8 cellular contexts compared by ENCODE assay signal in the genomic region with DNA sequence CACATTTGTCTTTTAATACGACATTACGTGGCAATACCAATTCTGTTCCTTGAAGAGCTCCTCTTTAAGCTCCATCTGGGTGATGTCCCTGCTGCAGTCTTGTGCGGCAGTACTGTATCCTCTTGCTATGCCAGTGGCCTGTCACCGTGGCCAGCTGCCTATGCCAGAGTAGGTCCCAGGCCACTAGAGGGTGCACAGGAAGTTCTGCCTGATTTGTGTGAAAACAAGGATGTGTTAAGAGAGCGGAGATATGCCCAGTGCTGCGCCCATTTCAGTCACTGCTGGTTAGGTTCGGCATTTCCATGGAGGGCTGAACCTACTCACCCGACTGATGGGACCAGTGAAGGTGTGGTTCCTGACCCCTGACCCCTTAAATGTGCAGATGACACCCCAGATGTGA. TPM values are rescaled to one million over a fixed set of nuclear protein-coding genes. Genes with fewer than 3 reads are reported as not detected.
A peak's percentile ranks its signal among the peaks of the same experiment; 100 is the strongest.
DNase-seq lines count a peak whose midpoint lies in the region; ATAC-seq, FAIRE-seq and TF ChIP-seq lines count a peak whose summit lies in the region.

No MANE protein-coding gene starts in this region.

- no peaks in the 10 kb centered on the region for H3K9me3 Mint-ChIP-seq in astrocyte (ENCODE audit: unreplicated experiment)

- DNase-seq in AG09309 (ENCODE audit: low read depth) (no peak), H54 (ENCODE audit: insufficient read length, low spot score) (no peak), astrocyte (ENCODE audit: low read depth) (no peak), HepG2 (ENCODE audit: low spot score) (peak; percentile 39), NCI-H774 (lab: John Stamatoyannopoulos, UW) (no peak)
- no peak for DNase-seq in stimulated activated naive CD4-positive, alpha-beta T cell treated with Interleukin-2 at 50 U/mL for 16 hours (lab: John Stamatoyannopoulos, UW)
- no peak for DNase-seq in stimulated activated CD4-positive, alpha-beta T cell treated with anti-CD3 and anti-CD28 coated beads, Interleukin-1b, Interleukin-23, amount 100 ng/mL, for 48 hours

- intact Hi-C loops in HepG2 (cut with micrococcal nuclease; ENCODE audit: unreplicated experiment), result no loop called here

- H3K9ac ChIP-seq in astrocyte (ENCODE audit: low read length), result no peak overlapping the region
- H3K9ac ChIP-seq in HepG2 (ENCODE audit: insufficient read depth, low read depth, low read length), result no peak overlapping the region

- no peak for TF ChIP-seq POLR2A in H54 (IDR thresholded peaks at IDR 0.05; ENCODE audit: low read depth, low read length)
- no peak for TF ChIP-seq POLR2A in HepG2 (IDR thresholded peaks at IDR 0.05; ENCODE audit: insufficient read depth in 1 of 2, low read depth in 2 of 2, low read length in 2 of 2)

- no peaks in the 10 kb centered on the region for H3K36me3 ChIP-seq in astrocyte (ENCODE audit: insufficient read depth, low read length)
- peaks cover 6 to 27% of the 10 kb centered on the region in 2 experiments; a peak in 4 of 5 replicates for H3K36me3 ChIP-seq in HepG2 (replicated peaks in 1 of 2; ENCODE audit: control insufficient read depth in 1 of 2, insufficient read depth in 2 of 2, low read length in 2 of 2)

- H3K27ac Mint-ChIP-seq in astrocyte (ENCODE audit: unreplicated experiment), result no peak overlapping the region

- TF ChIP-seq EP300 in HepG2 (IDR thresholded peaks at IDR 0.05; ENCODE audit: low read depth in 2 of 2, low read length in 2 of 2), result no peak
- no peak for TF ChIP-seq EP300 in HepG2 (CRISPR knock-in tag; IDR thresholded peaks at IDR 0.05; ENCODE audit: borderline replicate concordance)

- H3K27me3 Mint-ChIP-seq in astrocyte (ENCODE audit: low read depth, unreplicated experiment), result no peaks in the 10 kb centered on the region

- H3K4me1 Mint-ChIP-seq in astrocyte (ENCODE audit: low read depth, unreplicated experiment), result peaks cover 2% of the 10 kb centered on the region

- TF ChIP-seq CTCF in AG09309 (IDR thresholded peaks at IDR 0.05; ENCODE audit: control insufficient read depth, insufficient read depth, low read depth, low read length, missing control alignments) (peak; percentile 40), astrocyte (IDR thresholded peaks at IDR 0.05; ENCODE audit: insufficient read depth, low read depth, low read length) (peak; percentile 16), HepG2 (CRISPR knock-in tag; IDR thresholded peaks at IDR 0.05) (peak; percentile 69)

- BruUV-seq in HepG2 (replicated peaks; lab: Mats Ljungman, UMichigan), result no TSS peak

- H3K4me1 ChIP-seq in astrocyte (ENCODE audit: insufficient read depth, low read length), result no peaks in the 10 kb centered on the region
- 0 out of 2 replicates have a peak, but pooled peaks cover 9% of the 10 kb centered on the region for H3K4me1 ChIP-seq in HepG2 (ENCODE audit: insufficient read depth, low read length)

- H2AFZ ChIP-seq in astrocyte (ENCODE audit: low read depth, low read length) (no peak overlapping the region), HepG2 (ENCODE audit: low read length) (no peak overlapping the region)

- H3K27ac ChIP-seq in astrocyte (ENCODE audit: low read depth, low read length) (no peak overlapping the region), HepG2 (ENCODE audit: extremely low read length, insufficient read depth, low read length) (no peak overlapping the region)

- H3K4me2 ChIP-seq in astrocyte (ENCODE audit: low read length) (no peak overlapping the region), HepG2 (ENCODE audit: low read depth, low read length) (no peak overlapping the region)

- no peaks in the 10 kb centered on the region for H3K9me3 ChIP-seq in astrocyte (ENCODE audit: insufficient read depth, low read depth, low read length)
- no peaks in the 10 kb centered on the region for H3K9me3 ChIP-seq in HepG2 (ENCODE audit: low read length)

- no peaks in the 10 kb centered on the region for H4K20me1 ChIP-seq in astrocyte (ENCODE audit: insufficient read depth, low read length)
- peaks cover 13% of the 10 kb centered on the region; the same call in 1 of the 2 replicates for H4K20me1 ChIP-seq in HepG2 (ENCODE audit: insufficient read depth, low read length)

- WGBS in HepG2 (ENCODE audit: low lambda C conversion rate), result 94% methylated on average over 8 of the region's 8 CpGs

- no peaks in the 10 kb centered on the region for H3K27me3 ChIP-seq in astrocyte (ENCODE audit: insufficient read depth, low read length)
- H3K27me3 ChIP-seq in HepG2 (ENCODE audit: control insufficient read depth in 1 of 2, insufficient read depth in 2 of 2, low read length in 2 of 2), result no peaks in the 10 kb centered on the region

- H3K36me3 Mint-ChIP-seq in astrocyte (ENCODE audit: low read depth, unreplicated experiment), result peaks cover under 1% of the 10 kb centered on the region

- no peak overlapping the region for H3K4me3 Mint-ChIP-seq in astrocyte (ENCODE audit: unreplicated experiment)

- peak; percentile 97 for ATAC-seq in HepG2
- ATAC-seq in GM21723 (IDR thresholded peaks at IDR 0.05; ENCODE audit: unreplicated experiment), result no peak

- no peaks in the 10 kb centered on the region for H3K79me2 ChIP-seq in astrocyte (ENCODE audit: insufficient read depth, low read length)
- peaks cover 16% of the 10 kb centered on the region for H3K79me2 ChIP-seq in HepG2 (ENCODE audit: insufficient read depth, low read length)

- in situ Hi-C loops in HepG2 (cut with HindIII; ENCODE audit: extremely low pct_ligation_motif_present, low pct_unique_long_range_greater_than_20kb), result no loop called here

- H3K4me3 ChIP-seq in AG09309 (ENCODE audit: control insufficient read depth, low read depth, low read length), result no peak overlapping the region
- no peak overlapping the region for H3K4me3 ChIP-seq in astrocyte (ENCODE audit: insufficient read depth, low read depth, low read length)
- no peak overlapping the region for H3K4me3 ChIP-seq in HepG2 (replicated peaks in 1 of 3; ENCODE audit: insufficient read depth in 1 of 3, low read depth in 2 of 3, low read length in 3 of 3)

- FAIRE-seq in H54 (lab: Jason Lieb, UNC) (peak; percentile 15), astrocyte (lab: Jason Lieb, UNC) (no peak), HepG2 (lab: Jason Lieb, UNC) (peak; percentile 74)

- 0 out of 2 replicates have a peak, but pooled peaks have one; percentile 22 for TF ChIP-seq RAD21 in HepG2 (CRISPR knock-in tag; IDR thresholded peaks at IDR 0.05)

- POLR2A ChIA-PET in HepG2 (lab: Yijun Ruan, JAX), result no interaction called here

- CTCF ChIA-PET in HepG2 (lab: Yijun Ruan, JAX; ENCODE audit: low intra/inter-chr PET ratio, low total read pairs), result no interaction called here

TF ChIP-seq in HepG2, 621 proteins besides CTCF, POLR2A, EP300 and RAD21 (continues in another document):
- TF ChIP-seq SMC3 (IDR thresholded peaks at IDR 0.05; ENCODE audit: low read length), result peak; percentile 29; the same call in 1 of the 2 replicates

RNA-seq across cellular contexts. Expression of a gene that starts 25.2 kb away (rescaled TPM):
- total RNA-seq in astrocyte (13.6 and 16.7 TPM in 2 replicates), HepG2 (2016; rRNA removed; fragmentation: Illumina TruSeq; extraction: Trizol) (13.2 and 14.8 TPM in 2 replicates)
- total RNA-seq in HepG2 (2016; cell fraction: cytosol; rRNA removed; fragmentation: Illumina TruSeq; extraction: Trizol; ENCODE audit: low read depth), result 6.1 and 6.3 TPM in 2 replicates
- total RNA-seq in HepG2 (2016; cell fraction: insoluble cytoplasmic fraction; rRNA removed; fragmentation: Illumina TruSeq; extraction: Trizol), result 12.8 and 13.6 TPM in 2 replicates
- total RNA-seq in HepG2 (2016; cell fraction: membrane; rRNA removed; fragmentation: Illumina TruSeq; extraction: Trizol), result 12.4 and 12.9 TPM in 2 replicates
- total RNA-seq in HepG2 (2016; cell fraction: nucleus; rRNA removed; fragmentation: Illumina TruSeq; extraction: Trizol), result 18.9 and 19.6 TPM in 2 replicates
- polyA plus RNA-seq in HepG2 (2011; rRNA removed), result 16.8 and 19.6 TPM in 2 replicates
- 13.8 and 15.9 TPM in 2 replicates for polyA plus RNA-seq in HepG2 (2011; cell fraction: cytosol; rRNA removed)
- polyA plus RNA-seq in HepG2 (2011; cell fraction: nucleus; rRNA removed), result 22.9 and 26.6 TPM in 2 replicates
- polyA plus RNA-seq in HepG2 (2012), result 15.7 and 17.2 TPM in 2 replicates
- 4.9 and 5.5 TPM in 2 replicates for polyA plus RNA-seq in HepG2 (2016; cell fraction: cytosol; fragmentation: Illumina TruSeq; extraction: Trizol; ENCODE audit: low read depth)
- polyA plus RNA-seq in HepG2 (2016; cell fraction: insoluble cytoplasmic fraction; fragmentation: Illumina TruSeq; extraction: Trizol; ENCODE audit: low read depth), result 8.6 and 9.4 TPM in 2 replicates
- 7.3 and 7.7 TPM in 2 replicates for polyA plus RNA-seq in HepG2 (2016; cell fraction: membrane; fragmentation: Illumina TruSeq; extraction: Trizol; ENCODE audit: low read depth)
- polyA plus RNA-seq in HepG2 (2016; cell fraction: nucleus; fragmentation: Illumina TruSeq; extraction: Trizol; ENCODE audit: insufficient read depth, low read depth), result 20.9 and 22.7 TPM in 2 replicates
- 96.0 and 153 TPM in 2 replicates for polyA minus RNA-seq in HepG2 (2011; rRNA and poly(A)+ RNA removed; ENCODE audit: low replicate concordance)
- polyA minus RNA-seq in HepG2 (2011; cell fraction: cytosol; rRNA and poly(A)+ RNA removed), result 25.6 and 27.9 TPM in 2 replicates
- 19.3 and 24.1 TPM in 2 replicates for polyA minus RNA-seq in HepG2 (2011; cell fraction: nucleus; rRNA and poly(A)+ RNA removed)

RNA-seq across cellular contexts. Expression of a gene that starts 26.8 kb away (rescaled TPM):
- total RNA-seq in astrocyte (101 and 103 TPM in 2 replicates), HepG2 (2016; rRNA removed; fragmentation: Illumina TruSeq; extraction: Trizol) (56.2 and 57.9 TPM in 2 replicates)
- 16.9 and 19.3 TPM in 2 replicates for total RNA-seq in HepG2 (2016; cell fraction: cytosol; rRNA removed; fragmentation: Illumina TruSeq; extraction: Trizol; ENCODE audit: low read depth)
- total RNA-seq in HepG2 (2016; cell fraction: insoluble cytoplasmic fraction; rRNA removed; fragmentation: Illumina TruSeq; extraction: Trizol), result 53.7 and 60.6 TPM in 2 replicates
- total RNA-seq in HepG2 (2016; cell fraction: membrane; rRNA removed; fragmentation: Illumina TruSeq; extraction: Trizol), result 53.0 and 67.7 TPM in 2 replicates
- total RNA-seq in HepG2 (2016; cell fraction: nucleus; rRNA removed; fragmentation: Illumina TruSeq; extraction: Trizol), result 35.8 and 40.9 TPM in 2 replicates
- 25.9 and 29.0 TPM in 2 replicates for polyA plus RNA-seq in HepG2 (2011; rRNA removed)
- 19.4 and 31.7 TPM in 2 replicates for polyA plus RNA-seq in HepG2 (2011; cell fraction: cytosol; rRNA removed)
- polyA plus RNA-seq in HepG2 (2011; cell fraction: nucleus; rRNA removed), result 12.0 and 15.0 TPM in 2 replicates
- polyA plus RNA-seq in HepG2 (2012), result 31.0 and 35.1 TPM in 2 replicates
- 17.3 and 25.8 TPM in 2 replicates for polyA plus RNA-seq in HepG2 (2016; cell fraction: cytosol; fragmentation: Illumina TruSeq; extraction: Trizol; ENCODE audit: low read depth)
- polyA plus RNA-seq in HepG2 (2016; cell fraction: insoluble cytoplasmic fraction; fragmentation: Illumina TruSeq; extraction: Trizol; ENCODE audit: low read depth), result 56.7 and 62.3 TPM in 2 replicates
- 43.6 and 55.5 TPM in 2 replicates for polyA plus RNA-seq in HepG2 (2016; cell fraction: membrane; fragmentation: Illumina TruSeq; extraction: Trizol; ENCODE audit: low read depth)
- polyA plus RNA-seq in HepG2 (2016; cell fraction: nucleus; fragmentation: Illumina TruSeq; extraction: Trizol; ENCODE audit: insufficient read depth, low read depth), result 53.5 and 56.8 TPM in 2 replicates
- 32.3 and 59.0 TPM in 2 replicates for polyA minus RNA-seq in HepG2 (2011; rRNA and poly(A)+ RNA removed; ENCODE audit: low replicate concordance)
- 24.4 and 31.8 TPM in 2 replicates for polyA minus RNA-seq in HepG2 (2011; cell fraction: cytosol; rRNA and poly(A)+ RNA removed)
- polyA minus RNA-seq in HepG2 (2011; cell fraction: nucleus; rRNA and poly(A)+ RNA removed), result 29.0 and 33.6 TPM in 2 replicates

Comparison
In these comparisons a context has a peak if more than half of its experiments do, and no peak if none do; other contexts are left out.
1. CTCF ChIP-seq: peak in every context shown above with its lines; median percentile 69 in HepG2; 40 in AG09309; 16 in astrocyte.